Comparison of ENCODE assay signal across 32 cellular contexts in the genomic region with DNA sequence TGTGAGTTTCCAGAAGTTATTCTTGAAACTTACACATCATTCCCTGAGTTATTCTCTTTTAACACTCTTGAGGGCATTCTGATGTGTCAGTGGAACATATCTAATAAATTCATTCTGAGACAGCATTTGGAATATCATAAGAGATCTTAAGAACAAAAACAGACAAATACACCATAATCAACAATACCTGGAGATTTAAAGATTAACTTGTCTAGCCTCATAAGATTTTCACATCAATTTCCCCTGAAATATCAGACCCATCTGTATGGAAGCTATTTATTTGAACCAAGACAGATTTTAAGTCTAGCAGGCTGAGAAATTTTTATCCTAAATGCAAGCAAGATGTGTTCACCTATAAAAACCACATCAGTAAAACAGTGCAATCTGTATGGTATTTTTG.
"Had no signal": no experiment of that assay in that cellular context is flagged by ENCODE, and none has a peak within 500 bp of the region (broad histone marks: within the 10 kb centered on the region; RNA-seq: fewer than 3 reads in every experiment).

No MANE protein-coding gene starts in this region.

- H3K4me3 ChIP-seq: MG63 had no signal

- DNase-seq: Karpas-422, Kasumi-1, MG63, MM.1S, MV-4-11, NCI-H1048, NCI-H1092, NCI-H1092 treated with DMSO at 0.1 percent for 48 hours, NCI-H1417 treated with DMSO at 0.1 percent for 48 hours, NCI-H1436, NCI-H1436 treated with DMSO at 0.1 percent for 48 hours, NCI-H146, NCI-H1694, NCI-H1694 treated with DMSO at 0.1 percent for 48 hours, NCI-H187, NCI-H187 treated with DMSO at 0.1 percent for 48 hours, NCI-H1930, NCI-H2029, NCI-H2029 treated with DMSO at 0.1 percent for 48 hours, NCI-H2081, NCI-H2081 treated with DMSO at 0.1 percent for 48 hours, NCI-H2107, NCI-H2171, NCI-H2171 treated with DMSO at 0.1 percent for 48 hours, NCI-H2227 treated with DMSO at 0.1 percent for 48 hours, NCI-H226, NCI-H345, NCI-H446, NCI-H446 treated with DMSO at 0.1 percent for 48 hours, NCI-H510A, NCI-H510A treated with DMSO at 0.1 percent for 48 hours, NCI-H524 had no signal

- H3K36me3 ChIP-seq: MG63 had no signal

- H3K9me3 ChIP-seq: MG63 had no signal
